In the genomic region with DNA sequence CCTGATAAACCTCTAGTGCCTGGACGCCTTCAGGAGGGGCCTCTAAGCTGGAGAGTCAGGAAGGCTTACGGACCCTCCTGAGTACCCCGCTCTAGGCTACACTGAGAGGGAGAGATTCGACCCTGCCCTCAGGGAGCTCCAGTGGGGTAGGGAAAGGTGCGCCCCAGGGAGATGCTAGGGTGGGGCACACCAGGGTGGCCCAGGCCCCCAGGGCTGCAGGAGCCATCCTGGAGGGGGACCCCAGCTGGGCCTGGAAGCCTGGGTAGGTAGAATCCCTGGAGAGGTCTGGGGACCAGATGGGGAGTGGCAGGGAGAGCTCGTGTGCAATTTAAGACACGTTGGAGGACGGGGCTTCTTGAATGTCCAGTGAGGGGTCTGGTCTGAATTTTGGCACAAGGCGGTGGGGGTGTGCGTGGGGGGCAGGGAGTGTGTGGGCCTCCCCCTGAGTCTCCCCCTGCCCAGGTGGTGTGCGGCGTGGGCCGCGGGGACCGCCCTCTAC, we compare ENCODE assay signal across 9 cellular contexts. TPM values are rescaled to one million over a fixed set of nuclear protein-coding genes. Genes with fewer than 3 reads are reported as not detected.
DNase-seq lines count a peak whose midpoint lies in the region; ATAC-seq, FAIRE-seq and TF ChIP-seq lines count a peak whose summit lies in the region.
"Had no signal": no experiment of that assay in that cellular context is flagged by ENCODE, and none has a peak within 500 bp of the region (broad histone marks: within the 10 kb centered on the region; RNA-seq: fewer than 3 reads in every experiment).

No MANE protein-coding gene starts in this region.

- no peaks in the 10 kb centered on the region for H3K27me3 Mint-ChIP-seq in IgD-negative memory B cell

- no peak for FAIRE-seq in A549 (lab: Jason Lieb, UNC)
- FAIRE-seq in bronchial epithelial cell (lab: Jason Lieb, UNC) = no peak
- FAIRE-seq: TTC549 had no signal

- peak overlapping the region; percentile 82 to 96 (median 90) for H3K4me3 Mint-ChIP-seq in IgD-negative memory B cell

- peak overlapping the region; percentile 75 to 90 for H3K27ac ChIP-seq in A549
- no peak overlapping the region for H3K27ac ChIP-seq in muscle layer of duodenum (ENCODE audit: low read length)

- peak overlapping the region; percentile 57 for H3K4me3 ChIP-seq in A549
- H3K4me3 ChIP-seq in bronchial epithelial cell (ENCODE audit: low read depth, low read length) = peak overlapping the region; percentile 40
- H3K4me3 ChIP-seq in muscle layer of duodenum (ENCODE audit: low read depth in 1 of 2, low read length in 2 of 2) = peak overlapping the region; percentile 11 to 59

- peak overlapping the region; percentile 97 for H3K4me2 ChIP-seq in A549

- TF ChIP-seq EP300 in A549 (IDR thresholded peaks at IDR 0.05) = no peak

- CTCF ChIA-PET in A549 (lab: Yijun Ruan, JAX) = interaction anchor here (1.0 to 4.2 kb wide), 4 partner anchors 15 to 48 kb away, joined by 3 to 30 read pairs (median 5); a partner anchor contains a TSS

- TF ChIP-seq POLR2A in A549 (IDR thresholded peaks at IDR 0.05; ENCODE audit: low read length) = no peak

- TF ChIP-seq CTCF in A549 (IDR thresholded peaks at IDR 0.05) (no peak), bronchial epithelial cell (IDR thresholded peaks at IDR 0.05; ENCODE audit: insufficient read depth, low read length, severe bottlenecking) (no peak)

- DNase-seq in A549 (ENCODE audit: low read depth in 1 of 2, low spot score in 1 of 2) (no peak), bronchial epithelial cell (ENCODE audit: low read depth) (no peak), KG1 (lab: John Stamatoyannopoulos, UW) (no peak), cerebellar cortex (ENCODE audit: low spot score) (no peak)

- POLR2A ChIA-PET in A549 (lab: Yijun Ruan, JAX) = interaction anchor here (1.1 to 1.7 kb wide), 4 partner anchors 19 to 131 kb away, joined by 4 to 12 read pairs (median 5); a partner anchor contains a TSS

- ATAC-seq in A549 = peak in 1 of 2 experiments; percentile 1; a peak in 1 of 6 replicates
- no peak for ATAC-seq in GM21360 (IDR thresholded peaks at IDR 0.05; ENCODE audit: unreplicated experiment)
- no peak for ATAC-seq in HG02610 (IDR thresholded peaks at IDR 0.05; ENCODE audit: unreplicated experiment)

- peaks cover 18 to 36% (median 34%) of the 10 kb centered on the region in 3 donors for H3K4me1 Mint-ChIP-seq in IgD-negative memory B cell

- TF ChIP-seq RAD21 in A549 (conservative IDR thresholded peaks at IDR 0.05 in 1 of 2, IDR thresholded peaks at IDR 0.05 in 1 of 2) = no peak

- no peaks in the 10 kb centered on the region for H3K9me3 Mint-ChIP-seq in IgD-negative memory B cell

- no peaks in the 10 kb centered on the region for H3K9me3 ChIP-seq in A549
- no peaks in the 10 kb centered on the region for H3K9me3 ChIP-seq in muscle layer of duodenum (ENCODE audit: control insufficient read depth in 1 of 2, low read length in 2 of 2)

- H3K36me3 ChIP-seq in bronchial epithelial cell (ENCODE audit: control insufficient read depth, insufficient read depth, low read length) (no peaks in the 10 kb centered on the region), muscle layer of duodenum (ENCODE audit: control insufficient read depth in 1 of 2, insufficient read depth in 2 of 2, low read length in 2 of 2) (no peaks in the 10 kb centered on the region)

- H3K36me3 Mint-ChIP-seq in IgD-negative memory B cell = peaks cover 1% of the 10 kb centered on the region

- WGBS in A549 (ENCODE audit: missing lambda C conversion rate) = 27% methylated on average over 8 of the region's 15 CpGs

- H3K27me3 ChIP-seq in bronchial epithelial cell (ENCODE audit: control insufficient read depth, insufficient read depth, low read length) (no peaks in the 10 kb centered on the region), muscle layer of duodenum (ENCODE audit: low read depth, low read length) (no peaks in the 10 kb centered on the region)

- peak overlapping the region in 2 of 3 donors; percentile 89 to 96 for H3K27ac Mint-ChIP-seq in IgD-negative memory B cell

- H3K4me1 ChIP-seq in A549 = peaks cover 32% of the 10 kb centered on the region
- peaks cover 0 to 37% of the 10 kb centered on the region in 2 donors for H3K4me1 ChIP-seq in muscle layer of duodenum (ENCODE audit: control insufficient read depth in 1 of 2, insufficient read depth in 2 of 2, low read length in 2 of 2)

TF ChIP-seq in A549, 52 proteins besides CTCF, POLR2A, EP300 and RAD21 (continues in another document):
- TF ChIP-seq GATA3 (IDR thresholded peaks at IDR 0.05; ENCODE audit: borderline replicate concordance) (no peak), RFX5 (IDR thresholded peaks at IDR 0.05) (no peak), CEBPB (IDR thresholded peaks at IDR 0.05) (no peak), MAFK (IDR thresholded peaks at IDR 0.05; ENCODE audit: partially characterized antibody) (no peak)
- TF ChIP-seq, protein P1, sequence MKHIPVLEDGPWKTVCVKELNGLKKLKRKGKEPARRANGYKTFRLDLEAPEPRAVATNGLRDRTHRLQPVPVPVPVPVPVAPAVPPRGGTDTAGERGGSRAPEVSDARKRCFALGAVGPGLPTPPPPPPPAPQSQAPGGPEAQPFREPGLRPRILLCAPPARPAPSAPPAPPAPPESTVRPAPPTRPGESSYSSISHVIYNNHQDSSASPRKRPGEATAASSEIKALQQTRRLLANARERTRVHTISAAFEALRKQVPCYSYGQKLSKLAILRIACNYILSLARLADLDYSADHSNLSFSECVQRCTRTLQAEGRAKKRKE (CRISPR knock-in tag; IDR thresholded peaks at IDR 0.05; ENCODE audit: low read depth) = no peak
- TF ChIP-seq, protein P2, sequence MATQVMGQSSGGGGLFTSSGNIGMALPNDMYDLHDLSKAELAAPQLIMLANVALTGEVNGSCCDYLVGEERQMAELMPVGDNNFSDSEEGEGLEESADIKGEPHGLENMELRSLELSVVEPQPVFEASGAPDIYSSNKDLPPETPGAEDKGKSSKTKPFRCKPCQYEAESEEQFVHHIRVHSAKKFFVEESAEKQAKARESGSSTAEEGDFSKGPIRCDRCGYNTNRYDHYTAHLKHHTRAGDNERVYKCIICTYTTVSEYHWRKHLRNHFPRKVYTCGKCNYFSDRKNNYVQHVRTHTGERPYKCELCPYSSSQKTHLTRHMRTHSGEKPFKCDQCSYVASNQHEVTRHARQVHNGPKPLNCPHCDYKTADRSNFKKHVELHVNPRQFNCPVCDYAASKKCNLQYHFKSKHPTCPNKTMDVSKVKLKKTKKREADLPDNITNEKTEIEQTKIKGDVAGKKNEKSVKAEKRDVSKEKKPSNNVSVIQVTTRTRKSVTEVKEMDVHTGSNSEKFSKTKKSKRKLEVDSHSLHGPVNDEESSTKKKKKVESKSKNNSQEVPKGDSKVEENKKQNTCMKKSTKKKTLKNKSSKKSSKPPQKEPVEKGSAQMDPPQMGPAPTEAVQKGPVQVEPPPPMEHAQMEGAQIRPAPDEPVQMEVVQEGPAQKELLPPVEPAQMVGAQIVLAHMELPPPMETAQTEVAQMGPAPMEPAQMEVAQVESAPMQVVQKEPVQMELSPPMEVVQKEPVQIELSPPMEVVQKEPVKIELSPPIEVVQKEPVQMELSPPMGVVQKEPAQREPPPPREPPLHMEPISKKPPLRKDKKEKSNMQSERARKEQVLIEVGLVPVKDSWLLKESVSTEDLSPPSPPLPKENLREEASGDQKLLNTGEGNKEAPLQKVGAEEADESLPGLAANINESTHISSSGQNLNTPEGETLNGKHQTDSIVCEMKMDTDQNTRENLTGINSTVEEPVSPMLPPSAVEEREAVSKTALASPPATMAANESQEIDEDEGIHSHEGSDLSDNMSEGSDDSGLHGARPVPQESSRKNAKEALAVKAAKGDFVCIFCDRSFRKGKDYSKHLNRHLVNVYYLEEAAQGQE (IDR thresholded peaks at IDR 0.05) = no peak

RNA-seq across cellular contexts. Expression of a gene that starts 4.7 kb away (rescaled TPM):
- 0.08 and 0.15 TPM in 2 replicates for polyA plus RNA-seq in A549 (2011; rRNA removed)
- 0.08 and 0.12 TPM in 2 replicates for polyA plus RNA-seq in A549 (2012; cell fraction: cytosol; rRNA removed)
- 0.55 and 0.59 TPM in 2 replicates for polyA plus RNA-seq in A549 (2012; cell fraction: nucleus; rRNA removed)
- polyA plus RNA-seq in A549 (2017; fragmentation: RNase III; extraction: RNeasy Plus Mini Kit Qiagen cat#74134 plus additional on column Dnase treatment) = 0.09 to 0.12 TPM (median 0.10 TPM) in 3 replicates
- 0.21 TPM in 1 of 2 replicates, not detected in the other for polyA minus RNA-seq in A549 (2011; rRNA and poly(A)+ RNA removed)
- polyA plus RNA-seq in IgD-negative memory B cell = 2.4 TPM
- under 0.01 TPM in 1 of 2 replicates, not detected in the other for total RNA-seq in bronchial epithelial cell

RNA-seq across cellular contexts. Expression of a gene that starts 8.1 kb away (rescaled TPM):
- polyA plus RNA-seq in A549 (2011; rRNA removed) = 34.6 and 40.9 TPM in 2 replicates
- polyA plus RNA-seq in A549 (2012; cell fraction: cytosol; rRNA removed) = 62.6 and 76.3 TPM in 2 replicates
- polyA plus RNA-seq in A549 (2012; cell fraction: nucleus; rRNA removed) = 84.6 and 97.2 TPM in 2 replicates
- 45.4 to 49.2 TPM (median 47.9 TPM) in 3 replicates for polyA plus RNA-seq in A549 (2017; fragmentation: RNase III; extraction: RNeasy Plus Mini Kit Qiagen cat#74134 plus additional on column Dnase treatment)
- 46.6 and 50.6 TPM in 2 replicates for polyA minus RNA-seq in A549 (2011; rRNA and poly(A)+ RNA removed)
- 65.1 TPM for polyA plus RNA-seq in IgD-negative memory B cell
- 62.9 and 98.6 TPM in 2 replicates for total RNA-seq in bronchial epithelial cell

RNA-seq across cellular contexts. Expression of a gene that starts 16.3 kb away (rescaled TPM):
- not detected in 2 replicates for polyA plus RNA-seq in A549 (2011; rRNA removed)
- polyA plus RNA-seq in A549 (2012; cell fraction: cytosol; rRNA removed) = 0.06 TPM in 1 of 2 replicates, not detected in the other
- polyA plus RNA-seq in A549 (2012; cell fraction: nucleus; rRNA removed) = 0.28 TPM in 1 of 2 replicates, not detected in the other
- 0.08 TPM in 1 of 3 replicates, not detected in the others for polyA plus RNA-seq in A549 (2017; fragmentation: RNase III; extraction: RNeasy Plus Mini Kit Qiagen cat#74134 plus additional on column Dnase treatment)
- not detected in 2 replicates for polyA minus RNA-seq in A549 (2011; rRNA and poly(A)+ RNA removed)
- polyA plus RNA-seq in IgD-negative memory B cell = 341 TPM
- total RNA-seq in bronchial epithelial cell = not detected in 2 replicates

RNA-seq across cellular contexts. Expression of a gene that starts 17.3 kb away (rescaled TPM):
- 0.19 and 0.34 TPM in 2 replicates for polyA plus RNA-seq in A549 (2011; rRNA removed)
- 1.0 and 1.1 TPM in 2 replicates for polyA plus RNA-seq in A549 (2012; cell fraction: cytosol; rRNA removed)
- polyA plus RNA-seq in A549 (2012; cell fraction: nucleus; rRNA removed) = 6.2 and 11.0 TPM in 2 replicates
- 0.25 to 0.56 TPM (median 0.36 TPM) in 3 replicates for polyA plus RNA-seq in A549 (2017; fragmentation: RNase III; extraction: RNeasy Plus Mini Kit Qiagen cat#74134 plus additional on column Dnase treatment)
- polyA minus RNA-seq in A549 (2011; rRNA and poly(A)+ RNA removed) = 0.25 TPM in 1 of 2 replicates, not detected in the other
- 1,093 TPM for polyA plus RNA-seq in IgD-negative memory B cell
- 0.26 and 0.51 TPM in 2 replicates for total RNA-seq in bronchial epithelial cell

RNA-seq across cellular contexts. Expression of a gene that starts 18.5 kb away (rescaled TPM):
- polyA plus RNA-seq in A549 (2011; rRNA removed) (174 and 178 TPM in 2 replicates), A549 (2017; fragmentation: RNase III; extraction: RNeasy Plus Mini Kit Qiagen cat#74134 plus additional on column Dnase treatment) (200 to 208 TPM (median 205 TPM) in 3 replicates), IgD-negative memory B cell (546 TPM)
- 405 and 423 TPM in 2 replicates for polyA plus RNA-seq in A549 (2012; cell fraction: cytosol; rRNA removed)
- 324 and 334 TPM in 2 replicates for polyA plus RNA-seq in A549 (2012; cell fraction: nucleus; rRNA removed)
- polyA minus RNA-seq in A549 (2011; rRNA and poly(A)+ RNA removed) = 239 and 243 TPM in 2 replicates
- total RNA-seq in bronchial epithelial cell = 209 and 225 TPM in 2 replicates

Comparison
In these comparisons a context has a peak if more than half of its experiments do, and no peak if none do; other contexts are left out.
1. RNA of a gene that starts 16.3 kb away (polyA plus RNA-seq): 341 TPM in IgD-negative memory B cell (single experiment); 0.06 to 0.28 TPM in A549; every median in the first group is over 100 times any median in the second.
2. Peak in every context shown above with its lines, with median percentiles within 50 percentile points of each other: H3K4me3 ChIP-seq.